Comparison of ENCODE assay signal across 8 cellular contexts in the genomic region with DNA sequence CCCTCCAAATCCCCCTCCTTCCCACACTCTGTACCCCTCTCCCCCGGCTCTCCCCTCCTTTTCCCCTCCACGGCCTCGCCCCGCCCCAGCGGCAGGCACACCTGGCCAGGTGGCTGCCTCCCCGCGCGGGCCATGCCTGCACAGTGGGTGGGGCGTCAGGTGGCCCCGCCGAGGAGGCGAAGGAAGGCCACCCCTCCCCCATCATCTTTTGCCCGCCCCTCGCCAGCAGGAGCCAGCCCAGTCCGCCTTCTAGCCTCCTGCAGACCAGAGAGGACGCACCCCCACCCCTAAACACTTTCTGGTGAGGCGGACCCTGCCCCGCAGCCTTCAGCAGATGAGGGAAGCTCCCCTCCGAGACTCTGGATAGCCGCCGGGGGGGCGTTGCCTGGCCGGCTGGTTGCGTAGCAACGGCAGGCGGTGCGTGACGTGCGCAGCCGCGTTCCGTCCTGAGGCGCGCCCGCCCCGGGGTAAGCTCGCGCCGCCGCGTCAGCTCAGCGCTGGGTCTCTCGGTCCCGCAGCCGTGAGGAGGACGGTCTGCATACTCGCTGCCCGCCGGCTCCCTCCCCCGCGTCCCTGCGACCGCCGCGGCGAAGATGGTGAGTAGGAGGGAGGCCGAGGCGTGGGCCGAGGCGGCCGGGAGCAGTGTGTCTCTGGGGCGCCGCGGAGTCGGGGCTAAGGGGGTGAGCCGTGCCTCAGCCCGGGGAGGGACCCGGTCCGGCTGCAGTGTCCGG. TPM values are rescaled to one million over a fixed set of nuclear protein-coding genes. Genes with fewer than 3 reads are reported as not detected.
A peak's percentile ranks its signal among the peaks of the same experiment; 100 is the strongest.
DNase-seq lines count a peak whose midpoint lies in the region; ATAC-seq and TF ChIP-seq lines count a peak whose summit lies in the region.

A gene (plus strand): TSS at position 460 of the 731 bp plus-strand sequence. CDS start 134 bp downstream, at position 594.

- intact Hi-C loops in esophagus squamous epithelium (cut with DNase I), result no loop called here

- H3K9me3 ChIP-seq in DND-41 (ENCODE audit: insufficient read depth, low read length, severe bottlenecking) (no peaks in the 10 kb centered on the region), Peyer's patch (no peaks in the 10 kb centered on the region), esophagus squamous epithelium (no peaks in the 10 kb centered on the region)

- H3K4me2 ChIP-seq in DND-41 (ENCODE audit: insufficient read depth, low read length), result peak within 1 kb of the TSS; percentile 83

- H3K79me2 ChIP-seq in DND-41 (ENCODE audit: insufficient read depth, low read length), result no peaks in the 10 kb centered on the region

- H3K27ac ChIP-seq in DND-41 (ENCODE audit: low read length) (peak within 1 kb of the TSS; percentile 22; the same call in 1 of the 2 replicates), Peyer's patch (peak within 1 kb of the TSS; percentile 81 to 98 (median 93)), esophagus squamous epithelium (peak within 1 kb of the TSS; percentile 98 to 100 (median 100))

- TF ChIP-seq POLR2A in Peyer's patch (IDR thresholded peaks at IDR 0.05) (peak; percentile 94), esophagus squamous epithelium (IDR thresholded peaks at IDR 0.05) (peak in 3 of 4 donors; percentile 92 to 99 (median 98))

- WGBS in esophagus squamous epithelium, 2 donors, result no CpG with 5 or more reads among the region's 70 CpGs

- H3K4me1 ChIP-seq in DND-41 (ENCODE audit: insufficient read depth, low read length), result peaks cover 13% of the 10 kb centered on the region
- peaks cover 0 to 38% (median 2%) of the 10 kb centered on the region in 4 donors for H3K4me1 ChIP-seq in Peyer's patch
- H3K4me1 ChIP-seq in esophagus squamous epithelium, result peaks cover 19 to 54% (median 37%) of the 10 kb centered on the region in 3 donors

- peak within 1 kb of the TSS; percentile 77 for H3K9ac ChIP-seq in DND-41 (ENCODE audit: low read depth, low read length)

- H3K36me3 ChIP-seq in DND-41 (ENCODE audit: insufficient read depth, low read length) (no peaks in the 10 kb centered on the region; the same call in 1 of the 2 replicates), Peyer's patch (no peaks in the 10 kb centered on the region), esophagus squamous epithelium (peaks cover 0 to 10% (median 0%) of the 10 kb centered on the region in 3 donors)

- TF ChIP-seq CTCF in DND-41 (IDR thresholded peaks at IDR 0.05; ENCODE audit: borderline replicate concordance, extremely low read depth, low read length, poor library complexity, severe bottlenecking) (no peak), Peyer's patch (IDR thresholded peaks at IDR 0.05) (no peak), esophagus squamous epithelium (IDR thresholded peaks at IDR 0.05) (no peak)

- H3K4me3 ChIP-seq in DND-41 (ENCODE audit: low read depth in 1 of 2, low read length in 2 of 2) (peak within 1 kb of the TSS; percentile 67 to 93), Peyer's patch (peak within 1 kb of the TSS; percentile 70 to 90 (median 76)), esophagus squamous epithelium (peak within 1 kb of the TSS; percentile 83 to 98 (median 94))

- H2AFZ ChIP-seq in DND-41 (ENCODE audit: low read depth, low read length), result peak within 1 kb of the TSS; percentile 84

- ATAC-seq in DND-41 (ENCODE audit: insufficient read depth, low read depth), result peak; percentile 92
- peak; percentile 85 for ATAC-seq in GM21737 (IDR thresholded peaks at IDR 0.05; ENCODE audit: unreplicated experiment)

- H3K27me3 ChIP-seq in DND-41 (ENCODE audit: insufficient read depth, low read length, poor library complexity) (peaks cover 3% of the 10 kb centered on the region), Peyer's patch (no peaks in the 10 kb centered on the region), esophagus squamous epithelium (no peaks in the 10 kb centered on the region)

- DNase-seq in DND-41 (peak; percentile 85), KG1 (lab: John Stamatoyannopoulos, UW) (peak; percentile 56), Peyer's patch (peak; percentile 79 to 96 (median 95)), activated T-helper 1 cell treated with Interleukin-2 at 50 U/mL for 16 hours (ENCODE audit: low read depth) (peak; percentile 80), esophagus squamous epithelium (lab: John Stamatoyannopoulos, UW) (peak; percentile 29), myocyte (ENCODE audit: low read depth) (peak; percentile 96)
- peak; percentile 74 to 76 for DNase-seq in stimulated activated CD8-positive, alpha-beta memory T cell treated with anti-CD3 and anti-CD28 coated beads, Interleukin-7, amount 100 ng/mL, for 48 hours (ENCODE audit: extremely low read depth in 1 of 2, low read depth in 1 of 2)

- H4K20me1 ChIP-seq in DND-41 (ENCODE audit: insufficient read depth, low read length), result peaks cover 7% of the 10 kb centered on the region; the same call in 1 of the 2 replicates

RNA-seq across cellular contexts. Expression of the gene that starts here (rescaled TPM):
- 100 to 1,000 TPM; 111 to 151 (median 117) TPM for total RNA-seq in Peyer's patch
- total RNA-seq in esophagus squamous epithelium, result 100 to 1,000 TPM; 242 to 616 (median 360) TPM
- total RNA-seq in myocyte, result 361 and 482 TPM in 2 replicates
- polyA plus RNA-seq in myocyte (2012), result 464 TPM

Comparison
In these comparisons a context has a peak if more than half of its experiments do, and no peak if none do; other contexts are left out.
1. Peak in every context shown above with its lines: DNase-seq, ATAC-seq, H3K4me3 ChIP-seq and H3K27ac ChIP-seq.
2. DNase-seq: peak in every context shown above with its lines; median percentile 96 in myocyte; 95 in Peyer's patch; 85 in DND-41; 80 in activated T-helper 1 cell treated with Interleukin-2 at 50 U/mL for 16 hours; 75 in stimulated activated CD8-positive, alpha-beta memory T cell treated with anti-CD3 and anti-CD28 coated beads, Interleukin-7, amount 100 ng/mL, for 48 hours; 56 in KG1; 29 in esophagus squamous epithelium.
3. H3K27ac ChIP-seq: peak in every context shown above with its lines; median percentile 100 in esophagus squamous epithelium; 93 in Peyer's patch; 22 in DND-41.